Comparison of ENCODE assay signal across 10 cellular contexts in genomic region chr2:101272045-101272784, GRCh38. TPM values are rescaled to one million over a fixed set of nuclear protein-coding genes. Genes with fewer than 3 reads are reported as not detected.
A peak's percentile ranks its signal among the peaks of the same experiment; 100 is the strongest.
DNase-seq lines count a peak whose midpoint lies in the region; ATAC-seq and TF ChIP-seq lines count a peak whose summit lies in the region.
"Had no signal": no experiment of that assay in that cellular context is flagged by ENCODE, and none has a peak within 500 bp of the region (broad histone marks: within the 10 kb centered on the region; RNA-seq: fewer than 3 reads in every experiment).

No MANE protein-coding gene starts in this region.

- peaks cover 95% of the 10 kb centered on the region for H3K36me3 Mint-ChIP-seq in effector memory CD8-positive, alpha-beta T cell (ENCODE audit: insufficient read depth)
- peaks cover 46% of the 10 kb centered on the region for H3K36me3 Mint-ChIP-seq in osteocyte (ENCODE audit: unreplicated experiment)

- H3K9me3 Mint-ChIP-seq in effector memory CD8-positive, alpha-beta T cell: no peaks in the 10 kb centered on the region
- no peaks in the 10 kb centered on the region for H3K9me3 Mint-ChIP-seq in osteocyte (ENCODE audit: unreplicated experiment)

- no peak overlapping the region for H3K4me3 Mint-ChIP-seq in effector memory CD8-positive, alpha-beta T cell
- H3K4me3 Mint-ChIP-seq in osteocyte (ENCODE audit: unreplicated experiment): no peak overlapping the region

- TF ChIP-seq CTCF in GM20000 (IDR thresholded peaks at IDR 0.05; ENCODE audit: extremely low read depth, missing control alignments) (no peak), osteocyte (IDR thresholded peaks at IDR 0.05) (no peak)

- peak; percentile 78 for ATAC-seq in GM18505 (IDR thresholded peaks at IDR 0.05; ENCODE audit: unreplicated experiment)
- peak; percentile 70 for ATAC-seq in HG03135 (IDR thresholded peaks at IDR 0.05; ENCODE audit: unreplicated experiment)
- ATAC-seq in effector memory CD8-positive, alpha-beta T cell (replicated peaks): peak; percentile 73
- ATAC-seq: upper lobe of right lung had no signal

- no peak for TF ChIP-seq POLR2A in GM18505 (IDR thresholded peaks at IDR 0.05; ENCODE audit: borderline replicate concordance, extremely low read depth, insufficient read depth, insufficient read length)

- no peaks in the 10 kb centered on the region for H3K27me3 Mint-ChIP-seq in effector memory CD8-positive, alpha-beta T cell
- H3K27me3 Mint-ChIP-seq in osteocyte (ENCODE audit: unreplicated experiment): no peaks in the 10 kb centered on the region

- peak overlapping the region; percentile 29 to 79 for H3K27ac Mint-ChIP-seq in effector memory CD8-positive, alpha-beta T cell
- H3K27ac Mint-ChIP-seq in osteocyte (ENCODE audit: unreplicated experiment): no peak overlapping the region

- DNase-seq in GM20000 (ENCODE audit: low spot score): peak; percentile 71
- no peak for DNase-seq in effector memory CD8-positive, alpha-beta T cell
- no peak for DNase-seq in iPS-NIHi11 (ENCODE audit: low spot score)
- DNase-seq in retina: no peak
- DNase-seq in DMS79 treated with DMSO at 0.1 percent for 48 hours (lab: John Stamatoyannopoulos, UW): no peak
- DNase-seq in osteocyte (ENCODE audit: extremely low spot score, unreplicated experiment): no peak
- DNase-seq: GDM1, upper lobe of right lung had no signal

- H3K4me1 Mint-ChIP-seq in effector memory CD8-positive, alpha-beta T cell (ENCODE audit: low read depth in 2 of 2): peaks cover 17 to 21% of the 10 kb centered on the region in 2 donors
- peaks cover 6% of the 10 kb centered on the region for H3K4me1 Mint-ChIP-seq in osteocyte (ENCODE audit: unreplicated experiment)

RNA-seq across cellular contexts. Expression of gene CNOT11, which starts 19.5 kb away (rescaled TPM):
- 31.4 and 36.8 TPM in 2 replicates for total RNA-seq in osteocyte

RNA-seq across cellular contexts. Expression of gene RNF149, which starts 36.3 kb away (rescaled TPM):
- 31.8 and 34.7 TPM in 2 replicates for total RNA-seq in osteocyte
